In genomic region chr3:107850681-107851080, GRCh38 we compare ENCODE assay signal across 23 cellular contexts.
A peak's percentile ranks its signal among the peaks of the same experiment; 100 is the strongest.
DNase-seq lines count a peak whose midpoint lies in the region; ATAC-seq, FAIRE-seq and TF ChIP-seq lines count a peak whose summit lies in the region.
"Had no signal": no experiment of that assay in that cellular context is flagged by ENCODE, and none has a peak within 500 bp of the region (broad histone marks: within the 10 kb centered on the region; RNA-seq: fewer than 3 reads in every experiment).

No MANE protein-coding gene starts in this region.

- H3K27me3 ChIP-seq in CD4-positive, alpha-beta memory T cell (ENCODE audit: insufficient read depth, low read length): no peaks in the 10 kb centered on the region
- H3K27me3 ChIP-seq: cardiac muscle cell, heart right ventricle, neutrophil, right atrium auricular region had no signal

- no peaks in the 10 kb centered on the region for H3K36me3 Mint-ChIP-seq in CD4-positive, alpha-beta memory T cell
- H3K36me3 Mint-ChIP-seq: activated naive CD8-positive, alpha-beta T cell treated with anti-CD3 and anti-CD28 coated beads, Interleukin-2, amount 10 ng/mL, durations not matched to agents 7 days and 5 days had no signal

- H3K27ac Mint-ChIP-seq in CD4-positive, alpha-beta memory T cell: no peak overlapping the region
- H3K27ac Mint-ChIP-seq: activated naive CD8-positive, alpha-beta T cell treated with anti-CD3 and anti-CD28 coated beads, Interleukin-2, amount 10 ng/mL, durations not matched to agents 7 days and 5 days; T-helper 17 cell had no signal

- CTCF ChIA-PET in CD4-positive, alpha-beta memory T cell (lab: Charles Lee; ENCODE audit: partially characterized antibody): no interaction called here

- FAIRE-seq in GM12891 (lab: Jason Lieb, UNC): peak; percentile 74
- FAIRE-seq: GM18507 had no signal

- no peaks in the 10 kb centered on the region for H3K36me3 ChIP-seq in CD4-positive, alpha-beta memory T cell (ENCODE audit: insufficient read depth, low read length)
- H3K36me3 ChIP-seq: cardiac muscle cell, heart right ventricle, neutrophil, right atrium auricular region had no signal

- H3K27ac ChIP-seq in CD4-positive, alpha-beta memory T cell (ENCODE audit: low read depth, low read length): no peak overlapping the region
- H3K27ac ChIP-seq: cardiac muscle cell, heart right ventricle, neutrophil, right atrium auricular region had no signal

- intact Hi-C loops in CD4-positive, alpha-beta memory T cell (cut with micrococcal nuclease): no loop called here

- no peaks in the 10 kb centered on the region for H3K4me1 Mint-ChIP-seq in CD4-positive, alpha-beta memory T cell
- H3K4me1 Mint-ChIP-seq: activated naive CD8-positive, alpha-beta T cell treated with anti-CD3 and anti-CD28 coated beads, Interleukin-2, amount 10 ng/mL, durations not matched to agents 7 days and 5 days had no signal

- POLR2A ChIA-PET in CD4-positive, alpha-beta memory T cell (lab: Charles Lee; ENCODE audit: partially characterized antibody): no interaction called here

- no peak overlapping the region for H3K4me3 Mint-ChIP-seq in CD4-positive, alpha-beta memory T cell
- H3K4me3 Mint-ChIP-seq: activated naive CD8-positive, alpha-beta T cell treated with anti-CD3 and anti-CD28 coated beads, Interleukin-2, amount 10 ng/mL, durations not matched to agents 7 days and 5 days; T-helper 17 cell had no signal

- TF ChIP-seq POLR2A in GM12891 (IDR thresholded peaks at IDR 0.05; ENCODE audit: low read depth, low read length): no peak

- no peaks in the 10 kb centered on the region for H3K9me3 ChIP-seq in CD4-positive, alpha-beta memory T cell (ENCODE audit: control insufficient read depth in 1 of 2, low read length in 2 of 2)
- H3K9me3 ChIP-seq: neutrophil, right atrium auricular region had no signal

- no peaks in the 10 kb centered on the region for H3K4me1 ChIP-seq in CD4-positive, alpha-beta memory T cell (ENCODE audit: insufficient read depth, low read length)
- H3K4me1 ChIP-seq: right atrium auricular region had no signal

- DNase-seq in GM12891 (ENCODE audit: insufficient read length, low spot score) (no peak), NOMO-1 (lab: John Stamatoyannopoulos, UW; ENCODE audit: unreplicated experiment in 2 of 2) (peak; percentile 55 to 83), NCI-H2081 (lab: John Stamatoyannopoulos, UW) (no peak), inferior parietal cortex (ENCODE audit: extremely low spot score) (no peak)
- DNase-seq in CD4-positive, alpha-beta memory T cell: no peak
- DNase-seq: activated CD4-positive, alpha-beta T cell treated with anti-CD3 and anti-CD28 coated beads for 1 hour; activated naive CD8-positive, alpha-beta T cell treated with anti-CD3 and anti-CD28 coated beads, Interleukin-2, amount 10 ng/mL, durations not matched to agents 7 days and 5 days; activated T-cell treated with anti-CD3 and anti-CD28 coated beads for 4 hours; COR-L47; effector CD8-positive, alpha-beta T cell; heart right ventricle; Kasumi-1; kidney glomerular epithelial cell; NCI-H1694 treated with DMSO at 0.1 percent for 48 hours; NCI-H526; T-helper 17 cell had no signal

- peaks cover 0 to 6% (median 2%) of the 10 kb centered on the region in 8 donors for H3K9me3 Mint-ChIP-seq in CD4-positive, alpha-beta memory T cell

- H3K4me3 ChIP-seq in CD4-positive, alpha-beta memory T cell (ENCODE audit: low read length in 2 of 2): no peak overlapping the region
- H3K4me3 ChIP-seq: cardiac muscle cell, heart right ventricle, right atrium auricular region had no signal

- ATAC-seq in GM18873 (IDR thresholded peaks at IDR 0.05; ENCODE audit: low FRiP score, unreplicated experiment) (peak; percentile 65), HG02938 (IDR thresholded peaks at IDR 0.05; ENCODE audit: unreplicated experiment) (peak; percentile 84), HG03139 (IDR thresholded peaks at IDR 0.05; ENCODE audit: unreplicated experiment) (no peak)
- ATAC-seq: heart right ventricle, T-helper 17 cell had no signal

- peaks cover 1 to 5% of the 10 kb centered on the region in 2 donors for H3K27me3 Mint-ChIP-seq in CD4-positive, alpha-beta memory T cell

TF ChIP-seq in GM12891, 5 proteins besides CTCF, POLR2A, EP300 and RAD21:
- TF ChIP-seq TAF1 (IDR thresholded peaks at IDR 0.05; ENCODE audit: low read depth, low read length): no peak
- TF ChIP-seq SPI1 (IDR thresholded peaks at IDR 0.05; ENCODE audit: low read depth, low read length): no peak
- TF ChIP-seq PAX5 (IDR thresholded peaks at IDR 0.05; ENCODE audit: insufficient read depth, low read length, severe bottlenecking): peak; percentile 21

Comparison
In these comparisons a context has a peak if more than half of its experiments do, and no peak if none do; other contexts are left out.
1. DNase-seq: peak in NOMO-1 (2 of 2); none in GM12891 (single experiment), NCI-H2081 (0 of 2), CD4-positive, alpha-beta memory T cell (0 of 5) and inferior parietal cortex (single experiment).